In the genomic region with DNA sequence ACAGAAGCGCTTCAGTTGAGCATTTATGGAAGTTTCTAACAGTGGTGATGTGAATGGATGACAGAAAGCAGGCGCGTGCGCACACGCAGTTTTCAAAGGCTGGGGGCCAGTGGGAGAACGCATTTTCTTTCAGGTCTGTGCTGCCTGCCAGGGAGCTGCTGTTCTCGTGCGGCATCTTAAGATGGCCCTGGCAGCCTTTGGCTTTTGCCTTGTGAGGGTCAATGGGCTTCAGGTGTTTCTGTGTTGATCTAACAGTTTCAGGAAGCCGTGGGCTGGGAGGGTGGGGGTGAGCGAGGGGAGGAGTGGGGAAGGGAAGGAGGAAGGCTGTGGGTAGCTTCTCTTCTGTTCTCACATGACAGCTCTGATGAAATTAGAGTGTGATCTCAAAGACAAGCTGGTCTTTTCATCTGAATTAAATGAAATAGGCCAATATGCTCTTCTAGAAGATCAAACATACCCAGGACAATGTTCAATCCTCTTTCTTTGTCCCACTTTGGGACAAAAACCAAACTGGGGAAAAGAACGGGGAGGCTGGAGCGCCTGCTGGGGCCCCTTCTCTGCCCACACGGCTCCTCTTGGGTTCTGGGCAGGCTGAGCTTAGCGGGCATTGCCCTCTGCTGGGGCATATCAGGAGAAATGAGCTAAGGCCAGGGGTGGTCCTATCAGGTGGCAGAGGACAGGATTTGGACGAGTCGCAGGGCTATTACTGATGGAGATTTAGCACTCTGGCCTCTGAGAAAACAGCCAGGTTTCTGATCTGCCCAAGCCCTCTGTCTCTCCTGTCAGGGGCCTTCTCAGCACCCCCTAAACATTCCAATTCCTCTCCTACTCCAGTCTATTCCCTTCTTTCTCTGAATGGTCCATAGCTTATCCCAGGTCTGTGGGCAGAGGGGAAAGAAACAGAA, we compare ENCODE assay signal across 8 cellular contexts.
DNase-seq lines count a peak whose midpoint lies in the region; ATAC-seq and TF ChIP-seq lines count a peak whose summit lies in the region.

No MANE protein-coding gene starts in this region.

- H2BK12ac ChIP-seq in mesenchymal stem cell (ENCODE audit: low read length in 2 of 2) = no peak overlapping the region

- no peak overlapping the region for H3K14ac ChIP-seq in mesenchymal stem cell (ENCODE audit: low read length in 2 of 2)

- H3K4me2 ChIP-seq in MM.1S (ENCODE audit: low read depth, low read length) (peak overlapping the region; percentile 56), mesenchymal stem cell (ENCODE audit: low read length, poor library complexity, severe bottlenecking) (no peak overlapping the region)

- H3K4me1 ChIP-seq in MM.1S (ENCODE audit: low read length) (peaks cover 50% of the 10 kb centered on the region), mesenchymal stem cell (ENCODE audit: control insufficient read depth, insufficient read depth, low read depth, low read length) (peaks cover 4% of the 10 kb centered on the region)

- H3K36me3 ChIP-seq in MM.1S (replicated peaks; ENCODE audit: insufficient read depth, low read length) = no peaks in the 10 kb centered on the region
- no peaks in the 10 kb centered on the region for H3K36me3 ChIP-seq in mesenchymal stem cell (ENCODE audit: control insufficient read depth in 1 of 2, insufficient read depth in 2 of 2, low read depth in 1 of 2, low read length in 2 of 2)

- H3K9me3 ChIP-seq in MM.1S (replicated peaks; ENCODE audit: insufficient read depth, low read length) = no peaks in the 10 kb centered on the region
- H3K9me3 ChIP-seq in mesenchymal stem cell (ENCODE audit: control insufficient read depth, low read length) = no peaks in the 10 kb centered on the region

- H3K18ac ChIP-seq in mesenchymal stem cell (ENCODE audit: low read depth in 1 of 2, low read length in 2 of 2) = no peak overlapping the region

- no peak overlapping the region for H3K9ac ChIP-seq in MM.1S (ENCODE audit: low read length)
- H3K9ac ChIP-seq in mesenchymal stem cell (ENCODE audit: low read length) = peak overlapping the region; percentile 7

- DNase-seq in GF-D8 (lab: John Stamatoyannopoulos, UW) (peak; percentile 4), MM.1S (peak; percentile 56), coronary artery (ENCODE audit: low spot score) (no peak), mesenchymal stem cell (peak; percentile 39)
- DNase-seq in activated CD4-positive, alpha-beta T cell treated with anti-CD3 and anti-CD28 coated beads for 4 hours = peak; percentile 49 to 61
- peak; percentile 31 to 43 for DNase-seq in stimulated activated CD8-positive, alpha-beta memory T cell treated with anti-CD3 and anti-CD28 coated beads, Interleukin-7, amount 100 ng/mL, for 48 hours (ENCODE audit: extremely low read depth in 1 of 2, low read depth in 1 of 2)

- no peak overlapping the region for H2BK5ac ChIP-seq in mesenchymal stem cell (ENCODE audit: low read depth, low read length, poor library complexity, severe bottlenecking)

- WGBS in mesenchymal stem cell = 79% methylated on average over 16 of the region's 16 CpGs

- no peaks in the 10 kb centered on the region for H3K79me2 ChIP-seq in MM.1S (ENCODE audit: low read length)

- H3K23ac ChIP-seq in mesenchymal stem cell (ENCODE audit: low read length in 2 of 2) = no peak overlapping the region

- TF ChIP-seq CTCF in MM.1S (IDR thresholded peaks at IDR 0.05; ENCODE audit: low read length) (peak; percentile 64), coronary artery (IDR thresholded peaks at IDR 0.05) (no peak)

- H3K4ac ChIP-seq in mesenchymal stem cell (ENCODE audit: low read depth in 1 of 2, low read length in 2 of 2) = no peak overlapping the region

- H4K8ac ChIP-seq in mesenchymal stem cell (ENCODE audit: low read length) = no peak overlapping the region

- no peaks in the 10 kb centered on the region for H3K27me3 ChIP-seq in MM.1S (replicated peaks; ENCODE audit: insufficient read depth, low read length)
- peaks cover 6 to 11% of the 10 kb centered on the region in 2 experiments for H3K27me3 ChIP-seq in mesenchymal stem cell (ENCODE audit: control insufficient read depth in 1 of 2, insufficient read depth in 1 of 2, low read length in 2 of 2)

- ATAC-seq in GM18870 (IDR thresholded peaks at IDR 0.05; ENCODE audit: unreplicated experiment) (no peak), GM18498 (IDR thresholded peaks at IDR 0.05; ENCODE audit: unreplicated experiment) (no peak)

- H4K91ac ChIP-seq in mesenchymal stem cell (ENCODE audit: low read length) = no peak overlapping the region

- H3K9me2 ChIP-seq in MM.1S (replicated peaks; ENCODE audit: insufficient read depth, low read length) = no peaks in the 10 kb centered on the region

- no peak overlapping the region for H2AK5ac ChIP-seq in mesenchymal stem cell (ENCODE audit: low read length, severe bottlenecking)

- H2AFZ ChIP-seq in MM.1S (ENCODE audit: low read length) (peak overlapping the region; percentile 9; the same call in 1 of the 2 replicates), mesenchymal stem cell (ENCODE audit: low read depth, low read length) (no peak overlapping the region)

- H2BK120ac ChIP-seq in mesenchymal stem cell (ENCODE audit: low read depth, low read length) = no peak overlapping the region

- peaks cover 9% of the 10 kb centered on the region for H3F3A ChIP-seq in MM.1S (ENCODE audit: insufficient read depth, low read length)

- H3K4me3 ChIP-seq in MM.1S (ENCODE audit: low read length) = no peak overlapping the region
- H3K4me3 ChIP-seq in coronary artery = no peak overlapping the region
- peak overlapping the region in 1 of 2 experiments; percentile 8 for H3K4me3 ChIP-seq in mesenchymal stem cell (ENCODE audit: insufficient read depth in 1 of 2, low read depth in 1 of 2, low read length in 2 of 2)

- H2BK15ac ChIP-seq in mesenchymal stem cell (ENCODE audit: low read depth, poor library complexity, severe bottlenecking) = no peak overlapping the region

- H3K27ac ChIP-seq in MM.1S (ENCODE audit: low read length) (peak overlapping the region; percentile 15; the same call in 1 of the 2 replicates), coronary artery (peak overlapping the region; percentile 43 to 71), mesenchymal stem cell (ENCODE audit: low read length, poor library complexity, severe bottlenecking) (no peak overlapping the region)

- H4K20me1 ChIP-seq in MM.1S (ENCODE audit: insufficient read depth, low read length) = no peaks in the 10 kb centered on the region

- H3K79me1 ChIP-seq in mesenchymal stem cell (replicated peaks; ENCODE audit: low read length, poor library complexity, severe bottlenecking) = no peaks in the 10 kb centered on the region
